28 cellular contexts compared by ENCODE assay signal in the genomic region with DNA sequence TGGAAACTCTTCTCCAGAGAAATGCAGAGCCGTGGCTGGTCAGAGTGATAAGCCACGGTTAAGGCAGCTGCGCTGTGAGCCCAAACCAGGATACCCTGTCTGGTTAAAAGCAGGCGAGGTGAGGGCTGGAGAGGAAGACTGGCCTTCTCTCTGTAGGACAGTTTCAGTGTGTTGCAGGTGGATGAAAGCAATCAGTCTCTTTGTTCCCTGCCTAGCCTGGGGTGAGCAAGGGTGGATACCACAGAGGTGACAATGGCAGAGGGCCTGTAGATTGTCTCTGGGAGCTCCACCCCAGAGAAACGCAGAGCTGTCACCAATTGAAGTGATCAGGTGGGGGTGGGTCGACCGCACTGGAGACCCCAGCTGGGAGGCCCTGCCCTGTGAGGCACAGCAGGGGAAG.
"Had no signal": no experiment of that assay in that cellular context is flagged by ENCODE, and none has a peak within 500 bp of the region (broad histone marks: within the 10 kb centered on the region; RNA-seq: fewer than 3 reads in every experiment).

No MANE protein-coding gene starts in this region.

- DNase-seq: activated CD4-positive, alpha-beta memory T cell treated with anti-CD3 and anti-CD28 coated beads for 36 hours; activated CD4-positive, alpha-beta T cell treated with anti-CD3 and anti-CD28 coated beads for 36 hours; activated CD4-positive, alpha-beta T cell treated with anti-CD3 and anti-CD28 coated beads, Interleukin-2, amount 10 ng/mL, durations not matched to agents 24 days and 14 days; activated CD4-positive, CD25-positive, alpha-beta regulatory T cell; activated CD4-positive, CD25-positive, alpha-beta regulatory T cell treated with anti-CD3 and anti-CD28 coated beads, Interleukin-2, amount 50 U/mL, for 72 hours; activated CD8-positive, alpha-beta memory T cell treated with anti-CD3 and anti-CD28 coated beads, Interleukin-2, amount 10 ng/mL, durations not matched to agents 7 days and 5 days; activated CD8-positive, alpha-beta memory T cell treated with anti-CD3 and anti-CD28 coated beads, Interleukin-2, amount 50 U/mL, for 4 hours; activated CD8-positive, alpha-beta T cell treated with anti-CD3 and anti-CD28 coated beads, Interleukin-2, amount 10 ng/mL, durations not matched to agents 7 days and 5 days; activated effector memory CD4-positive, alpha-beta T cell treated with anti-CD3 and anti-CD28 coated beads, Interleukin-2, amount 50 U/mL, for 16 hours; activated naive CD4-positive, alpha-beta T cell treated with anti-CD3 and anti-CD28 coated beads for 36 hours; activated naive CD8-positive, alpha-beta T cell treated with anti-CD3 and anti-CD28 coated beads, Interleukin-2, amount 10 ng/mL, durations not matched to agents 7 days and 5 days; activated T-cell treated with anti-CD3 and anti-CD28 coated beads, Interleukin-2, amount 50 U/mL, for 1 hour; activated T-cell treated with anti-CD3 and anti-CD28 coated beads, Interleukin-2, amount 50 U/mL, for 48 hours; central memory CD4-positive, alpha-beta T cell; cerebellar nuclear complex; colonic mucosa; effector CD8-positive, alpha-beta T cell; foreskin fibroblast; head of caudate nucleus; T-helper 2 cell; WERI-Rb-1 had no signal

- H3K27ac ChIP-seq: ascending aorta, breast epithelium, cardiac muscle cell, colonic mucosa, WERI-Rb-1 had no signal

- H3K36me3 ChIP-seq: ascending aorta, breast epithelium, cardiac muscle cell, colonic mucosa, WERI-Rb-1 had no signal

- H3K27me3 Mint-ChIP-seq: activated CD4-positive, alpha-beta memory T cell treated with anti-CD3 and anti-CD28 coated beads for 36 hours; activated CD4-positive, alpha-beta T cell treated with anti-CD3 and anti-CD28 coated beads for 36 hours; activated CD4-positive, alpha-beta T cell treated with anti-CD3 and anti-CD28 coated beads, Interleukin-2, amount 10 ng/mL, durations not matched to agents 24 days and 14 days; activated CD8-positive, alpha-beta memory T cell treated with anti-CD3 and anti-CD28 coated beads, Interleukin-2, amount 10 ng/mL, durations not matched to agents 7 days and 5 days; activated naive CD8-positive, alpha-beta T cell treated with anti-CD3 and anti-CD28 coated beads, Interleukin-2, amount 10 ng/mL, durations not matched to agents 7 days and 5 days had no signal

- H3K9me3 Mint-ChIP-seq: activated CD4-positive, alpha-beta memory T cell treated with anti-CD3 and anti-CD28 coated beads for 36 hours; activated CD4-positive, alpha-beta T cell treated with anti-CD3 and anti-CD28 coated beads, Interleukin-2, amount 10 ng/mL, durations not matched to agents 24 days and 14 days had no signal

- H3K27me3 ChIP-seq: ascending aorta, breast epithelium, cardiac muscle cell, colonic mucosa had no signal

- H3K4me3 Mint-ChIP-seq: activated CD4-positive, alpha-beta memory T cell treated with anti-CD3 and anti-CD28 coated beads for 36 hours; activated CD4-positive, alpha-beta T cell treated with anti-CD3 and anti-CD28 coated beads for 36 hours; activated CD4-positive, alpha-beta T cell treated with anti-CD3 and anti-CD28 coated beads, Interleukin-2, amount 10 ng/mL, durations not matched to agents 24 days and 14 days; activated CD8-positive, alpha-beta memory T cell treated with anti-CD3 and anti-CD28 coated beads, Interleukin-2, amount 10 ng/mL, durations not matched to agents 7 days and 5 days; activated CD8-positive, alpha-beta T cell treated with anti-CD3 and anti-CD28 coated beads, Interleukin-2, amount 10 ng/mL, durations not matched to agents 7 days and 5 days; activated naive CD4-positive, alpha-beta T cell treated with anti-CD3 and anti-CD28 coated beads for 36 hours; activated naive CD8-positive, alpha-beta T cell treated with anti-CD3 and anti-CD28 coated beads, Interleukin-2, amount 10 ng/mL, durations not matched to agents 7 days and 5 days; activated T-helper 1 cell treated with anti-CD3 and anti-CD28 coated beads, Interleukin-12 subunit alpha, Interleukin-12 subunit beta, Interleukin-2, Interleukin-4 antibody, amounts not matched to agents 30 ng/mL and 10 ng/mL and 1 ng/mL, durations not matched to agents 14 hours and 24 hours and 36 hours; brain had no signal

- H3K36me3 Mint-ChIP-seq: activated CD4-positive, alpha-beta memory T cell treated with anti-CD3 and anti-CD28 coated beads for 36 hours; activated CD8-positive, alpha-beta memory T cell treated with anti-CD3 and anti-CD28 coated beads, Interleukin-2, amount 10 ng/mL, durations not matched to agents 7 days and 5 days; activated naive CD4-positive, alpha-beta T cell treated with anti-CD3 and anti-CD28 coated beads, Interleukin-2, amount 50 U/mL, for 72 hours; activated naive CD8-positive, alpha-beta T cell treated with anti-CD3 and anti-CD28 coated beads, Interleukin-2, amount 10 ng/mL, durations not matched to agents 7 days and 5 days; brain had no signal

- H3K9me3 ChIP-seq: ascending aorta, breast epithelium, colonic mucosa had no signal

- H3K27ac Mint-ChIP-seq: activated CD4-positive, alpha-beta memory T cell treated with anti-CD3 and anti-CD28 coated beads for 36 hours; activated CD4-positive, alpha-beta T cell treated with anti-CD3 and anti-CD28 coated beads for 36 hours; activated CD4-positive, alpha-beta T cell treated with anti-CD3 and anti-CD28 coated beads, Interleukin-2, amount 10 ng/mL, durations not matched to agents 24 days and 14 days; activated CD8-positive, alpha-beta memory T cell treated with anti-CD3 and anti-CD28 coated beads, Interleukin-2, amount 10 ng/mL, durations not matched to agents 7 days and 5 days; activated CD8-positive, alpha-beta T cell treated with anti-CD3 and anti-CD28 coated beads, Interleukin-2, amount 10 ng/mL, durations not matched to agents 7 days and 5 days; activated naive CD4-positive, alpha-beta T cell treated with anti-CD3 and anti-CD28 coated beads for 36 hours; activated naive CD4-positive, alpha-beta T cell treated with anti-CD3 and anti-CD28 coated beads, Interleukin-2, amount 50 U/mL, for 72 hours; activated naive CD8-positive, alpha-beta T cell treated with anti-CD3 and anti-CD28 coated beads, Interleukin-2, amount 10 ng/mL, durations not matched to agents 7 days and 5 days; activated T-helper 1 cell treated with anti-CD3 and anti-CD28 coated beads, Interleukin-12 subunit alpha, Interleukin-12 subunit beta, Interleukin-2, Interleukin-4 antibody, amounts not matched to agents 30 ng/mL and 10 ng/mL and 1 ng/mL, durations not matched to agents 14 hours and 24 hours and 36 hours; activated T-helper 2 cell treated with anti-CD3 and anti-CD28 coated beads, Interferon-gamma antibody, Interleukin-2, Interleukin-4, amounts not matched to agents 10 μg/mL and 5 μg/mL and 100 μg/mL, durations not matched to agents 14 hours and 24 hours and 36 hours; brain had no signal

- H3K4me3 ChIP-seq: ascending aorta, breast epithelium, cardiac muscle cell, colonic mucosa had no signal

- H3K4me1 ChIP-seq: ascending aorta, breast epithelium, colonic mucosa had no signal

- H3K4me1 Mint-ChIP-seq: activated CD4-positive, alpha-beta T cell treated with anti-CD3 and anti-CD28 coated beads for 36 hours; activated CD4-positive, alpha-beta T cell treated with anti-CD3 and anti-CD28 coated beads, Interleukin-2, amount 10 ng/mL, durations not matched to agents 24 days and 14 days; activated CD8-positive, alpha-beta memory T cell treated with anti-CD3 and anti-CD28 coated beads, Interleukin-2, amount 10 ng/mL, durations not matched to agents 7 days and 5 days; activated naive CD8-positive, alpha-beta T cell treated with anti-CD3 and anti-CD28 coated beads, Interleukin-2, amount 10 ng/mL, durations not matched to agents 7 days and 5 days had no signal
